In the genomic region with DNA sequence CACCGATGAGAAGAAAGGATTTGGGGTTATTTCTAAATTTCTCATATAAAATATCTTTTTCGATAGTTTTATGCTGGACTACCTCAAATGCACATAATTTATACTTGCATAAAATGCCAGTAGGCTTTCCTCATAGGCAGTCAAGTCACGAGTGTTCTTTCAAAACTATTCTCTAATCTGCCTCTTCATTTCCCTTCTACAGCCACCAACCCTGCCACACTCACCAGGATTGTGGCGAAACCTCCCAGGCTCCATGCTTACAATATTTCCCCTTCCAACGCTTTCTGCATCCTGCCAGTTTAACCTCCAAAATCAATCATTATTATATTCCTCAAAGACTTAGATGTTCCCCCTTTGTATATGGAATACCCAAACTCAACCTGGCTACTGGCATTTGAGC, we compare ENCODE assay signal across 8 cellular contexts.
DNase-seq lines count a peak whose midpoint lies in the region; ATAC-seq and TF ChIP-seq lines count a peak whose summit lies in the region.

No MANE protein-coding gene starts in this region.

- no peaks in the 10 kb centered on the region for H3K36me3 Mint-ChIP-seq in activated T-helper 2 cell treated with anti-CD3 and anti-CD28 coated beads, Interferon-gamma antibody, Interleukin-2, Interleukin-4, amounts not matched to agents 10 μg/mL and 5 μg/mL and 100 μg/mL, durations not matched to agents 14 hours and 24 hours and 36 hours (ENCODE audit: low read depth)
- H3K36me3 Mint-ChIP-seq in memory B cell: peaks cover 5% of the 10 kb centered on the region

- intact Hi-C loops in activated T-helper 2 cell treated with anti-CD3 and anti-CD28 coated beads, Interferon-gamma antibody, Interleukin-2, Interleukin-4, amounts not matched to agents 10 μg/mL and 5 μg/mL and 100 μg/mL, durations not matched to agents 14 hours and 24 hours and 36 hours (cut with micrococcal nuclease): loop anchor here (5.0 kb wide), 2 partner anchors 135 to 255 kb away; no protein-coding TSS in a partner anchor

- DNase-seq in AML-193 (lab: John Stamatoyannopoulos, UW) (peak; percentile 93 to 94), HL-60 (ENCODE audit: low read depth in 1 of 2, low spot score in 1 of 2) (peak; percentile 41 to 87), memory B cell (ENCODE audit: low spot score in 2 of 2) (no peak), NCI-H2227 (lab: John Stamatoyannopoulos, UW; ENCODE audit: unreplicated experiment) (no peak), NCI-H748 treated with DMSO at 0.1 percent for 48 hours (lab: John Stamatoyannopoulos, UW) (no peak), NCI-H748 (lab: John Stamatoyannopoulos, UW; ENCODE audit: unreplicated experiment) (no peak)
- no peak for DNase-seq in activated T-helper 2 cell treated with anti-CD3 and anti-CD28 coated beads, Interferon-gamma antibody, Interleukin-2, Interleukin-4, amounts not matched to agents 10 μg/mL and 5 μg/mL and 100 μg/mL, durations not matched to agents 14 hours and 24 hours and 36 hours (ENCODE audit: low spot score)

- no peak overlapping the region for H3K27ac Mint-ChIP-seq in activated T-helper 2 cell treated with anti-CD3 and anti-CD28 coated beads, Interferon-gamma antibody, Interleukin-2, Interleukin-4, amounts not matched to agents 10 μg/mL and 5 μg/mL and 100 μg/mL, durations not matched to agents 14 hours and 24 hours and 36 hours
- H3K27ac Mint-ChIP-seq in memory B cell: no peak overlapping the region

- peaks cover 29% of the 10 kb centered on the region for H3K27me3 Mint-ChIP-seq in activated T-helper 2 cell treated with anti-CD3 and anti-CD28 coated beads, Interferon-gamma antibody, Interleukin-2, Interleukin-4, amounts not matched to agents 10 μg/mL and 5 μg/mL and 100 μg/mL, durations not matched to agents 14 hours and 24 hours and 36 hours (ENCODE audit: low read depth)
- peaks cover 4% of the 10 kb centered on the region for H3K27me3 Mint-ChIP-seq in memory B cell

- TF ChIP-seq CTCF in HL-60 (IDR thresholded peaks at IDR 0.05; ENCODE audit: insufficient read depth, low read length): no peak

- H3K27ac ChIP-seq in HL-60 (replicated peaks): peak overlapping the region; percentile 88

- H3K4me3 ChIP-seq in HL-60 (replicated peaks; ENCODE audit: insufficient read depth, low read length): no peak overlapping the region

- H3K4me3 Mint-ChIP-seq in activated T-helper 2 cell treated with anti-CD3 and anti-CD28 coated beads, Interferon-gamma antibody, Interleukin-2, Interleukin-4, amounts not matched to agents 10 μg/mL and 5 μg/mL and 100 μg/mL, durations not matched to agents 14 hours and 24 hours and 36 hours (ENCODE audit: low read depth): peak overlapping the region; percentile 65
- peak overlapping the region; percentile 70 for H3K4me3 Mint-ChIP-seq in memory B cell

- H3K4me1 Mint-ChIP-seq in activated T-helper 2 cell treated with anti-CD3 and anti-CD28 coated beads, Interferon-gamma antibody, Interleukin-2, Interleukin-4, amounts not matched to agents 10 μg/mL and 5 μg/mL and 100 μg/mL, durations not matched to agents 14 hours and 24 hours and 36 hours (ENCODE audit: low read depth): peaks cover 24% of the 10 kb centered on the region
- H3K4me1 Mint-ChIP-seq in memory B cell: peaks cover 8% of the 10 kb centered on the region

- peaks cover 3% of the 10 kb centered on the region for H3K9me3 Mint-ChIP-seq in activated T-helper 2 cell treated with anti-CD3 and anti-CD28 coated beads, Interferon-gamma antibody, Interleukin-2, Interleukin-4, amounts not matched to agents 10 μg/mL and 5 μg/mL and 100 μg/mL, durations not matched to agents 14 hours and 24 hours and 36 hours
- peaks cover 5% of the 10 kb centered on the region for H3K9me3 Mint-ChIP-seq in memory B cell

- ATAC-seq in memory B cell (ENCODE audit: low read depth) (no peak), HG03457 (IDR thresholded peaks at IDR 0.05; ENCODE audit: unreplicated experiment) (no peak)

- H3K27me3 ChIP-seq in HL-60 (ENCODE audit: insufficient read depth, poor library complexity, severe bottlenecking): no peaks in the 10 kb centered on the region

Comparison
In these comparisons a context has a peak if more than half of its experiments do, and no peak if none do; other contexts are left out.
1. DNase-seq: peak in AML-193 (2 of 2) and HL-60 (2 of 2); none in activated T-helper 2 cell treated with anti-CD3 and anti-CD28 coated beads, Interferon-gamma antibody, Interleukin-2, Interleukin-4, amounts not matched to agents 10 μg/mL and 5 μg/mL and 100 μg/mL, durations not matched to agents 14 hours and 24 hours and 36 hours (single experiment), memory B cell (0 of 2), NCI-H2227 (single experiment), NCI-H748 treated with DMSO at 0.1 percent for 48 hours (single experiment) and NCI-H748 (single experiment).